12 cellular contexts compared by ENCODE assay signal in the genomic region with DNA sequence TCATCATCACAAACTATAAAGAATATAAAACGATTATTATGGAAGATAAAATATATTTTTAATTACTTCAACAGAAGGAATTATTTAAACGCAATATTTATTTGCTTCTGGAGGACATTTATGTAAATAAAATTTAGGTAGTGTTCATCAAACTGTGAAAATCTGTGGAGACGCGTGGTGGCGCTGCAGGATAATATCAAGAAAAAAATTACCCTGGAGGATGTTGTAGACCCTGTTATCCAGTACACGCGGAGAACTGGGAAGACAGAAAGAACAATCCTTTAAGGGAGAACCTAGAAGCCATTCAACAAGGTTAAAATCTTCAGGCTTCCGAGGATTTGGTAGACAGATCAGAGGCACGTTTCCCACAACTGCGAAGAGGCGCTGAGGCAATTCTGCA. TPM values are rescaled to one million over a fixed set of nuclear protein-coding genes. Genes with fewer than 3 reads are reported as not detected.
DNase-seq lines count a peak whose midpoint lies in the region; ATAC-seq, FAIRE-seq and TF ChIP-seq lines count a peak whose summit lies in the region.
"Had no signal": no experiment of that assay in that cellular context is flagged by ENCODE, and none has a peak within 500 bp of the region (broad histone marks: within the 10 kb centered on the region; RNA-seq: fewer than 3 reads in every experiment).

A gene (plus strand): TSS at position 242 of the 400 bp plus-strand sequence. CDS start 189 bp downstream, outside the sequence.

- H3K4me3 ChIP-seq in K562 (no peak within 1 kb of the TSS), kidney (ENCODE audit: low read length in 2 of 2) (peak within 1 kb of the TSS in 1 of 2 donors; percentile 6)

- POLR2A ChIA-PET in K562 (lab: Yijun Ruan, JAX): no interaction called here

- peak; percentile 39 to 52 (median 43); a peak in 5 of 6 replicates for TF ChIP-seq CTCF in K562 (IDR thresholded peaks at IDR 0.05 in 2 of 3, conservative IDR thresholded peaks at IDR 0.05 in 1 of 3; ENCODE audit: insufficient read depth in 2 of 3, low read depth in 1 of 3, low read length in 3 of 3)
- peak; percentile 4 for TF ChIP-seq CTCF in mesothelial cell of epicardium (IDR thresholded peaks at IDR 0.05; ENCODE audit: unreplicated experiment)
- no peak for TF ChIP-seq CTCF in kidney (IDR thresholded peaks at IDR 0.05; ENCODE audit: borderline replicate concordance, extremely low read depth, insufficient read depth)

- no peak for TF ChIP-seq POLR2A in K562 (conservative IDR thresholded peaks at IDR 0.05)

- FAIRE-seq in K562 (lab: Jason Lieb, UNC): no peak
- no peak for FAIRE-seq in kidney (lab: Jason Lieb, UNC)

- TF ChIP-seq EP300 in K562 (IDR thresholded peaks at IDR 0.05; ENCODE audit: low read length): no peak

- no peaks in the 10 kb centered on the region for H3K79me2 ChIP-seq in K562 (ENCODE audit: control insufficient read depth, insufficient read depth, low read length)

- CTCF ChIA-PET in K562 (lab: Yijun Ruan, JAX; ENCODE audit: low intra/inter-chr PET ratio): no interaction called here

- DNase-seq in AG20443 (ENCODE audit: low spot score): peak; percentile 25
- DNase-seq in HuH-7 (ENCODE audit: low spot score): peak; percentile 43
- peak in 2 of 4 experiments; percentile 7 to 8 for DNase-seq in K562 (ENCODE audit: extremely low read depth in 1 of 4, low spot score in 3 of 4)
- DNase-seq in mesothelial cell of epicardium (ENCODE audit: low spot score in 2 of 2, unreplicated experiment in 2 of 2): no peak
- DNase-seq in kidney: no peak
- DNase-seq in activated naive CD8-positive, alpha-beta T cell treated with anti-CD3 and anti-CD28 coated beads for 36 hours: no peak
- DNase-seq: amniotic stem cell, foreskin melanocyte, NCI-H2029 had no signal

- intact Hi-C loops in K562 (cut with micrococcal nuclease): no loop called here
- intact Hi-C loops in kidney (cut with DNase I): no loop called here

- peaks cover 62% of the 10 kb centered on the region for H3K9me3 Mint-ChIP-seq in mesothelial cell of epicardium
- peaks cover 12% of the 10 kb centered on the region for H3K9me3 Mint-ChIP-seq in activated naive CD8-positive, alpha-beta T cell treated with anti-CD3 and anti-CD28 coated beads for 36 hours

- peak within 1 kb of the TSS; percentile 36 for H3K4me3 Mint-ChIP-seq in mesothelial cell of epicardium
- no peak within 1 kb of the TSS for H3K4me3 Mint-ChIP-seq in activated naive CD8-positive, alpha-beta T cell treated with anti-CD3 and anti-CD28 coated beads for 36 hours

- H2AFZ ChIP-seq in K562 (ENCODE audit: low read depth, low read length): no peak within 1 kb of the TSS

- no peaks in the 10 kb centered on the region for H3K27me3 Mint-ChIP-seq in mesothelial cell of epicardium (ENCODE audit: low read depth)
- peaks cover 66% of the 10 kb centered on the region for H3K27me3 Mint-ChIP-seq in activated naive CD8-positive, alpha-beta T cell treated with anti-CD3 and anti-CD28 coated beads for 36 hours

- in situ Hi-C loops in K562 (cut with MboI): loop anchor here (25.0 kb wide), 1 partner anchor 929 kb away; no protein-coding TSS in a partner anchor

- no peaks in the 10 kb centered on the region for H3K4me1 ChIP-seq in K562 (replicated peaks in 1 of 2; ENCODE audit: control insufficient read depth in 2 of 2, insufficient read depth in 2 of 2, low read length in 2 of 2)
- no peaks in the 10 kb centered on the region for H3K4me1 ChIP-seq in kidney (ENCODE audit: control insufficient read depth in 1 of 2, insufficient read depth in 1 of 2, low read depth in 1 of 2, low read length in 2 of 2)

- no peak within 1 kb of the TSS for H3K4me2 ChIP-seq in K562 (ENCODE audit: insufficient read depth, low read length)

- H3K27ac ChIP-seq in K562 (ENCODE audit: extremely low read depth, low read depth, low read length): no peak within 1 kb of the TSS
- no peak within 1 kb of the TSS for H3K27ac ChIP-seq in kidney (ENCODE audit: low read depth in 2 of 2, low read length in 2 of 2)
- H3K27ac ChIP-seq: neutrophil had no signal

- H3K36me3 Mint-ChIP-seq in mesothelial cell of epicardium: peaks cover 50% of the 10 kb centered on the region
- H3K36me3 Mint-ChIP-seq in activated naive CD8-positive, alpha-beta T cell treated with anti-CD3 and anti-CD28 coated beads for 36 hours: peaks cover 2% of the 10 kb centered on the region

- 0% methylated on average over 11 of the region's 11 CpGs for WGBS in K562 (ENCODE audit: insufficient coverage, low coverage, missing lambda C conversion rate)

- no peak within 1 kb of the TSS for H3K9ac ChIP-seq in K562 (ENCODE audit: insufficient read depth in 1 of 2, low read depth in 2 of 2, low read length in 2 of 2)
- H3K9ac ChIP-seq in kidney (ENCODE audit: low read length in 2 of 2): no peak within 1 kb of the TSS

- H4K20me1 ChIP-seq in K562 (replicated peaks; ENCODE audit: control insufficient read depth, insufficient read depth, low read length): no peaks in the 10 kb centered on the region

- ATAC-seq in K562: no peak
- no peak for ATAC-seq in GM21619 (IDR thresholded peaks at IDR 0.05; ENCODE audit: unreplicated experiment)
- no peak for ATAC-seq in HG02885 (IDR thresholded peaks at IDR 0.05; ENCODE audit: poor library complexity, unreplicated experiment)

- H3K36me3 ChIP-seq in K562 (ENCODE audit: control insufficient read depth, insufficient read depth, low read length): no peaks in the 10 kb centered on the region
- no peaks in the 10 kb centered on the region for H3K36me3 ChIP-seq in kidney (ENCODE audit: control insufficient read depth in 1 of 2, insufficient read depth in 2 of 2, low read length in 2 of 2)
- H3K36me3 ChIP-seq: neutrophil had no signal

- H3K9me1 ChIP-seq in K562 (ENCODE audit: control insufficient read depth, insufficient read depth, low read length): no peaks in the 10 kb centered on the region

- H3K9me3 ChIP-seq in K562 (replicated peaks; ENCODE audit: control insufficient read depth, insufficient read depth, low read depth, low read length): no peaks in the 10 kb centered on the region
- H3K9me3 ChIP-seq in kidney (ENCODE audit: control insufficient read depth in 1 of 2, low read length in 2 of 2): peaks cover 9 to 13% of the 10 kb centered on the region in 2 donors

- TF ChIP-seq RAD21 in K562 (CRISPR knock-in tag; conservative IDR thresholded peaks at IDR 0.05 in 1 of 2, IDR thresholded peaks at IDR 0.05 in 1 of 2): peak in 1 of 2 experiments; percentile 21; a peak in 1 of 4 replicates

- no peak within 1 kb of the TSS for H3K27ac Mint-ChIP-seq in mesothelial cell of epicardium
- H3K27ac Mint-ChIP-seq in activated naive CD8-positive, alpha-beta T cell treated with anti-CD3 and anti-CD28 coated beads for 36 hours: no peak within 1 kb of the TSS

- H3K27me3 ChIP-seq in K562 (ENCODE audit: control insufficient read depth in 2 of 2, insufficient read depth in 2 of 2, low read length in 2 of 2): no peaks in the 10 kb centered on the region; a peak in 1 of 5 replicates

- H3K4me1 Mint-ChIP-seq in mesothelial cell of epicardium: no peaks in the 10 kb centered on the region
- peaks cover 3% of the 10 kb centered on the region for H3K4me1 Mint-ChIP-seq in activated naive CD8-positive, alpha-beta T cell treated with anti-CD3 and anti-CD28 coated beads for 36 hours

- BruUV-seq in K562 (replicated peaks; lab: Mats Ljungman, UMichigan): no TSS peak

TF ChIP-seq in K562, 482 proteins besides CTCF, POLR2A, EP300 and RAD21:
- no peak for TF ChIP-seq ZNF408 (CRISPR knock-in tag; IDR thresholded peaks at IDR 0.05; ENCODE audit: low read depth)
- TF ChIP-seq, protein P1, sequence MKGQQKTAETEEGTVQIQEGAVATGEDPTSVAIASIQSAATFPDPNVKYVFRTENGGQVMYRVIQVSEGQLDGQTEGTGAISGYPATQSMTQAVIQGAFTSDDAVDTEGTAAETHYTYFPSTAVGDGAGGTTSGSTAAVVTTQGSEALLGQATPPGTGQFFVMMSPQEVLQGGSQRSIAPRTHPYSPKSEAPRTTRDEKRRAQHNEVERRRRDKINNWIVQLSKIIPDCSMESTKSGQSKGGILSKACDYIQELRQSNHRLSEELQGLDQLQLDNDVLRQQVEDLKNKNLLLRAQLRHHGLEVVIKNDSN (CRISPR knock-in tag; IDR thresholded peaks at IDR 0.05): no peak
TF ChIP-seq in K562: peak in this region for 0.

RNA-seq across cellular contexts. Expression of the gene that starts here (rescaled TPM):
- total RNA-seq in K562 (2011; cell fraction: chromatin; rRNA removed; ENCODE audit: low replicate concordance): not detected in 2 replicates
- not detected in 2 replicates for total RNA-seq in K562 (2011; cell fraction: nucleolus; rRNA removed)
- total RNA-seq in K562 (2011; cell fraction: nucleoplasm; rRNA removed): not detected in 2 replicates
- total RNA-seq in K562 (2014; rRNA removed) (not detected in 2 replicates), K562 (2014; rRNA removed; fragmentation: Illumina TruSeq; extraction: Trizol) (not detected in 2 replicates), K562 (2015; rRNA removed; fragmentation: Illumina TruSeq; extraction: Trizol) (not detected in 2 replicates), K562 (2021) (not detected in 2 replicates), mesothelial cell of epicardium (5.8 to 6.4 TPM (median 6.1 TPM) in 3 replicates), kidney (2.5 TPM)
- polyA plus RNA-seq in K562 (2011; rRNA removed) (not detected in 2 replicates), K562 (2014; fragmentation: Illumina TruSeq; extraction: Trizol) (not detected in 2 replicates), K562 (2014; fragmentation: Nextera tagmentation; extraction: Ambion mirVana) (not detected), K562 (2014; rRNA removed) (not detected in 2 replicates), kidney (ENCODE audit: insufficient read depth, low read depth, low replicate concordance) (0.77 TPM)
- polyA plus RNA-seq in K562 (2011; cell fraction: cytosol; rRNA removed): not detected in 2 replicates
- not detected in 2 replicates for polyA plus RNA-seq in K562 (2011; cell fraction: nucleus; rRNA removed)
- polyA plus RNA-seq in K562 (2012): not detected in 2 replicates
- not detected in 2 replicates for polyA minus RNA-seq in K562 (2011; rRNA and poly(A)+ RNA removed)
- not detected in 2 replicates for polyA minus RNA-seq in K562 (2011; cell fraction: cytosol; rRNA and poly(A)+ RNA removed)
- polyA minus RNA-seq in K562 (2011; cell fraction: nucleus; rRNA and poly(A)+ RNA removed): not detected in 2 replicates
- total RNA-seq in activated naive CD8-positive, alpha-beta T cell treated with anti-CD3 and anti-CD28 coated beads for 36 hours: not detected

Comparison
In these comparisons a context has a peak if more than half of its experiments do, and no peak if none do; other contexts are left out.
1. DNase-seq: peak in AG20443 (single experiment) and HuH-7 (single experiment); none in mesothelial cell of epicardium (0 of 2), kidney (single experiment) and activated naive CD8-positive, alpha-beta T cell treated with anti-CD3 and anti-CD28 coated beads for 36 hours (single experiment).